ENCODE assay signal across 8 cellular contexts in the genomic region with DNA sequence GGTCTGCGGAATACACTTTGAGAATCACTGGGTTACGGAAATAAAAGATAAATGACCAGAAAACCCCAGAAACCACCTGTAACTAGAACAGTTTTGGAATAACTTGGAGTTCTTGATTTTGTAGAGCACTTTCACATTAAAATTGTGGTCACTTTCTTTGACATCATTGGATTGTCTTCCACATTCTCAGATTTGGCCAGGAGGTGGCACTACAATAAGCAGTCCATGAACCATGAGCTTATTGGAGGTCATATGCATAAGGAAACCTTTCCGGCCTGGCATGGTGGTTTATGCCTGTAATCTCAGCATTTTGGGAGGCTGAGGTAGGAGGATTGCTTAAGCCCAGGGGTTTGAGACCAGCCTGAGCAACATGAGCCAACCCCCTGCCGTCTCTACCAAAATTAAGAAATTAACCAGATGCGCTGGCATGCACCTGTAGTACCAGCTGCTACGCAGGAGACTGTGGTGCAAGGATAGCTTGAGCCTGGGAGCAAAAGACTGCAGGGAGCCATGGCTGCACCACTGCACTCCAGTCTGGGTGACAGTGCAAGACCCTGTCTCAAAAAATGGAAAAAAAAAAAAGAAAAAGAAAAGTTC.
DNase-seq lines count a peak whose midpoint lies in the region; ATAC-seq and TF ChIP-seq lines count a peak whose summit lies in the region.

No MANE protein-coding gene starts in this region.

- H3K36me3 ChIP-seq in OCI-LY1 (ENCODE audit: insufficient read depth, low read length) (no peaks in the 10 kb centered on the region), liver (ENCODE audit: control insufficient read depth in 4 of 4, insufficient read depth in 3 of 4, low read depth in 1 of 4, low read length in 3 of 4) (no peaks in the 10 kb centered on the region), thyroid gland (no peaks in the 10 kb centered on the region)

- H3K4me3 ChIP-seq in OCI-LY1 (ENCODE audit: low read depth, low read length, poor library complexity, severe bottlenecking) (no peak overlapping the region), astrocyte of the spinal cord (ENCODE audit: low read depth, low read length) (no peak overlapping the region), liver (ENCODE audit: low read depth in 1 of 3, low read length in 3 of 3) (no peak overlapping the region), thyroid gland (replicated peaks in 1 of 3) (no peak overlapping the region)

- in situ Hi-C loops in G401 (cut with HindIII; ENCODE audit: low sequenced_read_pairs), result no loop called here
- in situ Hi-C loops in astrocyte of the spinal cord (cut with HindIII; ENCODE audit: low sequenced_read_pairs), result no loop called here

- WGBS in liver, result 81% methylated on average over 6 of the region's 6 CpGs
- WGBS in thyroid gland, 2 donors, result 86 to 87% methylated on average over 6 of the region's 6 CpGs

- TF ChIP-seq RAD21 in liver (IDR thresholded peaks at IDR 0.05), result peak; percentile 58 to 74

- H3K9me2 ChIP-seq in OCI-LY1 (ENCODE audit: low read depth, low read length), result no peaks in the 10 kb centered on the region

- no peaks in the 10 kb centered on the region for H3K27me3 ChIP-seq in OCI-LY1 (ENCODE audit: insufficient read depth, low read length)
- H3K27me3 ChIP-seq in liver (ENCODE audit: control insufficient read depth in 4 of 4, insufficient read depth in 4 of 4, low read length in 3 of 4), result no peaks in the 10 kb centered on the region
- no peaks in the 10 kb centered on the region for H3K27me3 ChIP-seq in thyroid gland

- H2AFZ ChIP-seq in OCI-LY1 (ENCODE audit: low read length), result no peak overlapping the region

- ATAC-seq in HG02678 (IDR thresholded peaks at IDR 0.05; ENCODE audit: unreplicated experiment), result peak; percentile 72

- TF ChIP-seq CTCF in 22Rv1 (IDR thresholded peaks at IDR 0.05), result peak; percentile 90
- TF ChIP-seq CTCF in OCI-LY1 (IDR thresholded peaks at IDR 0.05; ENCODE audit: low read length), result peak; percentile 68
- peak; percentile 60 for TF ChIP-seq CTCF in astrocyte of the spinal cord (IDR thresholded peaks at IDR 0.05; ENCODE audit: low read depth, low read length)
- TF ChIP-seq CTCF in liver (IDR thresholded peaks at IDR 0.05; ENCODE audit: low read depth, low read length, missing input control), result peak; percentile 37
- peak in 4 of 6 experiments; percentile 40 to 52 (median 42) for TF ChIP-seq CTCF in thyroid gland (IDR thresholded peaks at IDR 0.05)

- H3K4me1 ChIP-seq in OCI-LY1 (ENCODE audit: insufficient read depth, low read length, severe bottlenecking), result no peaks in the 10 kb centered on the region
- no peaks in the 10 kb centered on the region for H3K4me1 ChIP-seq in liver (ENCODE audit: control insufficient read depth in 4 of 4, insufficient read depth in 4 of 4, low read length in 3 of 4)
- no peaks in the 10 kb centered on the region for H3K4me1 ChIP-seq in thyroid gland

- intact Hi-C loops in thyroid gland (cut with DNase I), result no loop called here

- TF ChIP-seq POLR2A in thyroid gland (IDR thresholded peaks at IDR 0.05), result no peak

- H3K9ac ChIP-seq in OCI-LY1 (ENCODE audit: low read length) (no peak overlapping the region), liver (ENCODE audit: low read depth in 1 of 2, low read length in 2 of 2) (no peak overlapping the region)

- H3K4me2 ChIP-seq in OCI-LY1 (ENCODE audit: low read length), result no peak overlapping the region

- H3K9me3 ChIP-seq in OCI-LY1 (ENCODE audit: low read length) (no peaks in the 10 kb centered on the region), liver (ENCODE audit: control insufficient read depth in 4 of 4, low read length in 3 of 4) (no peaks in the 10 kb centered on the region), thyroid gland (no peaks in the 10 kb centered on the region)

- DNase-seq in G401 (ENCODE audit: low spot score) (peak; percentile 3), astrocyte of the spinal cord (ENCODE audit: low read depth, low spot score) (peak; percentile 27), thyroid gland (peak; percentile 38 to 50), retina (no peak)

- H3K27ac ChIP-seq in 22Rv1 (no peak overlapping the region), OCI-LY1 (ENCODE audit: low read depth, low read length, poor library complexity, severe bottlenecking) (no peak overlapping the region), liver (ENCODE audit: low read depth in 1 of 2, low read length in 2 of 2) (no peak overlapping the region), thyroid gland (no peak overlapping the region)

- H4K20me1 ChIP-seq in OCI-LY1 (ENCODE audit: insufficient read depth, low read length), result no peaks in the 10 kb centered on the region

- H3F3A ChIP-seq in OCI-LY1 (ENCODE audit: insufficient read depth, low read length), result no peaks in the 10 kb centered on the region

- no peaks in the 10 kb centered on the region for H3K79me2 ChIP-seq in OCI-LY1 (ENCODE audit: insufficient read depth, low read length)

TF ChIP-seq in liver, 16 proteins besides CTCF, POLR2A, EP300 and RAD21:
- TF ChIP-seq, protein P1, sequence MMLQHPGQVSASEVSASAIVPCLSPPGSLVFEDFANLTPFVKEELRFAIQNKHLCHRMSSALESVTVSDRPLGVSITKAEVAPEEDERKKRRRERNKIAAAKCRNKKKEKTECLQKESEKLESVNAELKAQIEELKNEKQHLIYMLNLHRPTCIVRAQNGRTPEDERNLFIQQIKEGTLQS (IDR thresholded peaks at IDR 0.05), result no peak
- no peak for TF ChIP-seq JUND (IDR thresholded peaks at IDR 0.05)
- TF ChIP-seq, protein P2, sequence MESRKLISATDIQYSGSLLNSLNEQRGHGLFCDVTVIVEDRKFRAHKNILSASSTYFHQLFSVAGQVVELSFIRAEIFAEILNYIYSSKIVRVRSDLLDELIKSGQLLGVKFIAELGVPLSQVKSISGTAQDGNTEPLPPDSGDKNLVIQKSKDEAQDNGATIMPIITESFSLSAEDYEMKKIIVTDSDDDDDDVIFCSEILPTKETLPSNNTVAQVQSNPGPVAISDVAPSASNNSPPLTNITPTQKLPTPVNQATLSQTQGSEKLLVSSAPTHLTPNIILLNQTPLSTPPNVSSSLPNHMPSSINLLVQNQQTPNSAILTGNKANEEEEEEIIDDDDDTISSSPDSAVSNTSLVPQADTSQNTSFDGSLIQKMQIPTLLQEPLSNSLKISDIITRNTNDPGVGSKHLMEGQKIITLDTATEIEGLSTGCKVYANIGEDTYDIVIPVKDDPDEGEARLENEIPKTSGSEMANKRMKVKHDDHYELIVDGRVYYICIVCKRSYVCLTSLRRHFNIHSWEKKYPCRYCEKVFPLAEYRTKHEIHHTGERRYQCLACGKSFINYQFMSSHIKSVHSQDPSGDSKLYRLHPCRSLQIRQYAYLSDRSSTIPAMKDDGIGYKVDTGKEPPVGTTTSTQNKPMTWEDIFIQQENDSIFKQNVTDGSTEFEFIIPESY (IDR thresholded peaks at IDR 0.05), result no peak
- TF ChIP-seq GABPA (IDR thresholded peaks at IDR 0.05 in 1 of 2, conservative IDR thresholded peaks at IDR 0.05 in 1 of 2), result no peak
- TF ChIP-seq, protein P3, sequence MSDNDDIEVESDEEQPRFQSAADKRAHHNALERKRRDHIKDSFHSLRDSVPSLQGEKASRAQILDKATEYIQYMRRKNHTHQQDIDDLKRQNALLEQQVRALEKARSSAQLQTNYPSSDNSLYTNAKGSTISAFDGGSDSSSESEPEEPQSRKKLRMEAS (IDR thresholded peaks at IDR 0.05), result no peak
- no peak for TF ChIP-seq HNF4A (conservative IDR thresholded peaks at IDR 0.05)
- TF ChIP-seq FOXA1 (IDR thresholded peaks at IDR 0.05), result no peak
- no peak for TF ChIP-seq RXRA (IDR thresholded peaks at IDR 0.05)
- no peak for TF ChIP-seq YY1 (IDR thresholded peaks at IDR 0.05)
- TF ChIP-seq, protein P4, sequence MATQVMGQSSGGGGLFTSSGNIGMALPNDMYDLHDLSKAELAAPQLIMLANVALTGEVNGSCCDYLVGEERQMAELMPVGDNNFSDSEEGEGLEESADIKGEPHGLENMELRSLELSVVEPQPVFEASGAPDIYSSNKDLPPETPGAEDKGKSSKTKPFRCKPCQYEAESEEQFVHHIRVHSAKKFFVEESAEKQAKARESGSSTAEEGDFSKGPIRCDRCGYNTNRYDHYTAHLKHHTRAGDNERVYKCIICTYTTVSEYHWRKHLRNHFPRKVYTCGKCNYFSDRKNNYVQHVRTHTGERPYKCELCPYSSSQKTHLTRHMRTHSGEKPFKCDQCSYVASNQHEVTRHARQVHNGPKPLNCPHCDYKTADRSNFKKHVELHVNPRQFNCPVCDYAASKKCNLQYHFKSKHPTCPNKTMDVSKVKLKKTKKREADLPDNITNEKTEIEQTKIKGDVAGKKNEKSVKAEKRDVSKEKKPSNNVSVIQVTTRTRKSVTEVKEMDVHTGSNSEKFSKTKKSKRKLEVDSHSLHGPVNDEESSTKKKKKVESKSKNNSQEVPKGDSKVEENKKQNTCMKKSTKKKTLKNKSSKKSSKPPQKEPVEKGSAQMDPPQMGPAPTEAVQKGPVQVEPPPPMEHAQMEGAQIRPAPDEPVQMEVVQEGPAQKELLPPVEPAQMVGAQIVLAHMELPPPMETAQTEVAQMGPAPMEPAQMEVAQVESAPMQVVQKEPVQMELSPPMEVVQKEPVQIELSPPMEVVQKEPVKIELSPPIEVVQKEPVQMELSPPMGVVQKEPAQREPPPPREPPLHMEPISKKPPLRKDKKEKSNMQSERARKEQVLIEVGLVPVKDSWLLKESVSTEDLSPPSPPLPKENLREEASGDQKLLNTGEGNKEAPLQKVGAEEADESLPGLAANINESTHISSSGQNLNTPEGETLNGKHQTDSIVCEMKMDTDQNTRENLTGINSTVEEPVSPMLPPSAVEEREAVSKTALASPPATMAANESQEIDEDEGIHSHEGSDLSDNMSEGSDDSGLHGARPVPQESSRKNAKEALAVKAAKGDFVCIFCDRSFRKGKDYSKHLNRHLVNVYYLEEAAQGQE (IDR thresholded peaks at IDR 0.05), result no peak
- no peak for TF ChIP-seq EGR1 (IDR thresholded peaks at IDR 0.05; ENCODE audit: low read depth in 2 of 2)
- no peak for TF ChIP-seq HNF4G (IDR thresholded peaks at IDR 0.05)
- TF ChIP-seq FOXA2 (IDR thresholded peaks at IDR 0.05), result no peak

Comparison
In these comparisons a context has a peak if more than half of its experiments do, and no peak if none do; other contexts are left out.
1. CTCF ChIP-seq: peak in every context shown above with its lines; median percentile 90 in 22Rv1; 68 in OCI-LY1; 60 in astrocyte of the spinal cord; 42 in thyroid gland; 37 in liver.